ENCODE assay signal across 1 cellular context in genomic region chr11:119107538-119108150, GRCh38.
TF ChIP-seq lines count a peak whose summit lies in the region.

No MANE protein-coding gene starts in this region.

TF ChIP-seq in GM12878, 131 proteins besides CTCF, POLR2A, EP300 and RAD21:
- TF ChIP-seq EGR1 (IDR thresholded peaks at IDR 0.05; ENCODE audit: borderline replicate concordance in 1 of 2, low read depth in 2 of 2, low read length in 2 of 2) (0 out of 3 replicates have a peak, but pooled peaks of 1 of the 2 experiments have one; percentile 14), HSF1 (IDR thresholded peaks at IDR 0.05; ENCODE audit: low read depth, low read length) (no peak), GATAD2B (conservative IDR thresholded peaks at IDR 0.05; ENCODE audit: low read depth) (0 out of 2 replicates have a peak, but pooled peaks have one; percentile 49), ZNF274 (IDR thresholded peaks at IDR 0.05; ENCODE audit: insufficient read depth, insufficient read length) (no peak), DPF2 (IDR thresholded peaks at IDR 0.05) (0 out of 2 replicates have a peak, but pooled peaks have one; percentile 33), LARP7 (IDR thresholded peaks at IDR 0.05) (0 out of 2 replicates have a peak, but pooled peaks have one; percentile 17)
